Comparison of ENCODE assay signal across 8 cellular contexts in the genomic region with DNA sequence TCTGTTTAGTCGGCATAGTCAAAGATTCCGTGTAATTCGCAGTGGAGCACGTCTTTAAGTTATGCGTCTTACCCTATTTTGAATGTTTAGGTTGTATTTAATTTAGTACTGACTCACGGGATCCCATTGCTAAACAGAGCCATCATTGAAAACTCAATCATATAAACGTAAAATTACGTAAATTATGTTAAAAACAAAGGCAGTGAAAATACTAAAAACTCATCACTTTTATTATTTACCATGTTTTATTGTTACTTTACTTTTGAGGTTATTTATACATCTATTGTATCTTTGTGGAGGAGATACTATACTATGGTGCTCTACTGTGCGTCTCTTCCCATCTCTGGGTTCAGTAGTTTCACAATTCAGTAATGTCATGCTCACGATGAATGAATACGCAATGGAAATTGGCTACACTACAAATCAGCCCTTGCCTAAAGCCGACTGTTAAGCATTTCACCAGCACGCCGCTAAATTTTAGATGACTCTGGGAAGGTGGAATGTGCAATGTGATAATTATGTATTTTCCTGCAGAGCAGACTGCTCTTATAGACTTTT. TPM values are rescaled to one million over a fixed set of nuclear protein-coding genes. Genes with fewer than 3 reads are reported as not detected.
A peak's percentile ranks its signal among the peaks of the same experiment; 100 is the strongest.
DNase-seq lines count a peak whose midpoint lies in the region; ATAC-seq and TF ChIP-seq lines count a peak whose summit lies in the region.

No MANE protein-coding gene starts in this region.

- 1 to 48% (median 5%) methylated on average over 14 of the region's 14 CpGs for WGBS in spleen, 5 donors

- H3K36me3 ChIP-seq in A673 (ENCODE audit: insufficient read depth, low read length, poor library complexity, severe bottlenecking) (no peaks in the 10 kb centered on the region), brain microvascular endothelial cell (replicated peaks) (no peaks in the 10 kb centered on the region), spleen (no peaks in the 10 kb centered on the region)

- H3K4me3 ChIP-seq in A673 (ENCODE audit: low read depth, low read length, poor library complexity, severe bottlenecking): peak overlapping the region; percentile 67
- peak overlapping the region; percentile 69 for H3K4me3 ChIP-seq in brain microvascular endothelial cell (ENCODE audit: low read depth, low read length)
- H3K4me3 ChIP-seq in spleen: peak overlapping the region; percentile 46 to 76 (median 51)

- CTCF ChIA-PET in A673 (lab: Charles Lee): no interaction called here

- intact Hi-C loops in A673 (cut with micrococcal nuclease; ENCODE audit: unreplicated experiment): no loop called here
- intact Hi-C loops in spleen (cut with DNase I; ENCODE audit: low total_unique reads): no loop called here

- peak in 1 of 3 donors; percentile 54 for TF ChIP-seq POLR2A in spleen (IDR thresholded peaks at IDR 0.05)

- BruUV-seq in A673 (replicated peaks; lab: Mats Ljungman, UMichigan): TSS peak; percentile 68

- POLR2A ChIA-PET in A673 (lab: Charles Lee; ENCODE audit: low non-redundant PET): no interaction called here

- no peaks in the 10 kb centered on the region for H3K27me3 ChIP-seq in A673 (replicated peaks; ENCODE audit: insufficient read depth, low read depth, low read length, poor library complexity)
- H3K27me3 ChIP-seq in brain microvascular endothelial cell (replicated peaks): no peaks in the 10 kb centered on the region
- H3K27me3 ChIP-seq in spleen (replicated peaks in 1 of 7): no peaks in the 10 kb centered on the region

- ATAC-seq in GM21528 (IDR thresholded peaks at IDR 0.05; ENCODE audit: low FRiP score, unreplicated experiment) (no peak), HG03378 (IDR thresholded peaks at IDR 0.05; ENCODE audit: unreplicated experiment) (no peak)

- H3K4me1 ChIP-seq in A673 (ENCODE audit: insufficient read depth, low read length, poor library complexity, severe bottlenecking) (peaks cover 4% of the 10 kb centered on the region), spleen (peaks cover 0 to 29% (median 14%) of the 10 kb centered on the region in 6 donors)

- TF ChIP-seq CTCF in A673 (conservative IDR thresholded peaks at IDR 0.05; ENCODE audit: low read depth, low read length): no peak
- TF ChIP-seq CTCF in brain microvascular endothelial cell (IDR thresholded peaks at IDR 0.05; ENCODE audit: low read depth, low read length, missing control alignments): no peak
- TF ChIP-seq CTCF in spleen (IDR thresholded peaks at IDR 0.05 in 8 of 11, conservative IDR thresholded peaks at IDR 0.05 in 3 of 11): no peak

- H3K9me3 ChIP-seq in A673 (ENCODE audit: low read depth, low read length, poor library complexity, severe bottlenecking): no peaks in the 10 kb centered on the region
- no peaks in the 10 kb centered on the region for H3K9me3 ChIP-seq in spleen

- in situ Hi-C loops in brain microvascular endothelial cell (cut with HindIII; ENCODE audit: low pct_ligation_motif_present, low sequenced_read_pairs): no loop called here

- peak; percentile 49 for DNase-seq in A673 (ENCODE audit: low spot score)
- peak; percentile 37 for DNase-seq in GM04503 (ENCODE audit: low read depth)
- peak; percentile 14 for DNase-seq in NCI-H774 (lab: John Stamatoyannopoulos, UW)
- peak; percentile 45 for DNase-seq in brain microvascular endothelial cell
- peak; percentile 9 for DNase-seq in inferior parietal cortex (ENCODE audit: extremely low spot score)
- no peak for DNase-seq in spleen

- peak overlapping the region; percentile 98 for H3K27ac ChIP-seq in A673 (ENCODE audit: low read depth, low read length, poor library complexity, severe bottlenecking)
- H3K27ac ChIP-seq in brain microvascular endothelial cell: peak overlapping the region; percentile 95
- H3K27ac ChIP-seq in spleen: peak overlapping the region; percentile 84 to 97 (median 96)

RNA-seq across cellular contexts. Expression of gene FUNDC2, which starts 0.9 kb away (rescaled TPM):
- total RNA-seq in A673 (2021) (78.1 and 84.6 TPM in 2 replicates), spleen (10 to 100 TPM; 29.3 to 66.3 (median 52.7) TPM)
- 100 to 1,000 TPM in 2 of 3 donors, 10 to 100 TPM in 1; 68.4 to 113 (median 109) TPM for polyA plus RNA-seq in spleen

RNA-seq across cellular contexts. Expression of gene F8, which starts 5.1 kb away (rescaled TPM):
- 1.1 and 1.9 TPM in 2 replicates for total RNA-seq in A673 (2021)
- total RNA-seq in spleen: 100 to 1,000 TPM in 1 of 7 donors, 10 to 100 TPM in 6; 53.2 to 135 (median 75.6) TPM
- polyA plus RNA-seq in spleen: 10 to 100 TPM in 1 of 3 donors, 1 to 10 TPM in 2; 3.4 to 12.1 (median 9.3) TPM

RNA-seq across cellular contexts. Expression of gene CMC4, which starts 43.3 kb away (rescaled TPM):
- total RNA-seq in A673 (2021) (5.9 and 6.4 TPM in 2 replicates), spleen (10 to 100 TPM in 2 of 7 donors, 1 to 10 TPM in 5; 3.1 to 14.2 (median 4.9) TPM)
- 10 to 100 TPM; 15.2 to 21.7 (median 19.2) TPM for polyA plus RNA-seq in spleen

RNA-seq across cellular contexts. Expression of gene MTCP1, which starts 43.3 kb away (rescaled TPM):
- 19.8 and 21.0 TPM in 2 replicates for total RNA-seq in A673 (2021)
- 10 to 100 TPM in 4 of 7 donors, 1 to 10 TPM in 3; 1.2 to 16.8 (median 12.9) TPM for total RNA-seq in spleen
- polyA plus RNA-seq in spleen: 10 to 100 TPM; 21.1 to 33.0 (median 31.4) TPM

RNA-seq across cellular contexts. Expression of gene BRCC3, which starts 43.7 kb away (rescaled TPM):
- total RNA-seq in A673 (2021) (25.7 TPM in 2 replicates), spleen (10 to 100 TPM in 6 of 7 donors, 1 to 10 TPM in 1; 8.6 to 17.8 (median 16.5) TPM)
- polyA plus RNA-seq in spleen: 1 to 10 TPM; 5.8 to 8.8 (median 7.9) TPM

Comparison
In these comparisons a context has a peak if more than half of its experiments do, and no peak if none do; other contexts are left out.
1. RNA of gene F8, which starts 5.1 kb away (total RNA-seq): 53.2 to 135 TPM in spleen; 1.1 to 1.9 TPM in A673; every median in the first group is over 10 times any median in the second.
2. Peak in every context shown above with its lines, with median percentiles within 50 percentile points of each other: H3K27ac ChIP-seq and H3K4me3 ChIP-seq.